ENCODE assay signal across 13 cellular contexts in genomic region chr10:69056536-69057260, GRCh38. TPM values are rescaled to one million over a fixed set of nuclear protein-coding genes. Genes with fewer than 3 reads are reported as not detected.
DNase-seq lines count a peak whose midpoint lies in the region; ATAC-seq, FAIRE-seq and TF ChIP-seq lines count a peak whose summit lies in the region.
"Had no signal": no experiment of that assay in that cellular context is flagged by ENCODE, and none has a peak within 500 bp of the region (broad histone marks: within the 10 kb centered on the region; RNA-seq: fewer than 3 reads in every experiment).

No MANE protein-coding gene starts in this region.

- peaks cover 12% of the 10 kb centered on the region for H3K27me3 Mint-ChIP-seq in GM23338 (ENCODE audit: insufficient read depth, low read depth, poor library complexity)
- H3K27me3 Mint-ChIP-seq in dendritic cell treated with granulocyte-macrophage colony-stimulating factor and Interleukin-4, amounts not matched to agents 40 ng/mL and 50 ng/mL, for 4 days: no peaks in the 10 kb centered on the region
- H3K27me3 Mint-ChIP-seq in neural progenitor cell (ENCODE audit: insufficient read depth, low read depth): peaks cover 4% of the 10 kb centered on the region

- H3K79me2 ChIP-seq in GM23338 (replicated peaks; ENCODE audit: insufficient read depth): no peaks in the 10 kb centered on the region
- no peaks in the 10 kb centered on the region for H3K79me2 ChIP-seq in neural progenitor cell (ENCODE audit: low read depth)
- H3K79me2 ChIP-seq in hepatocyte: no peaks in the 10 kb centered on the region

- H3K36me3 Mint-ChIP-seq in GM23338 (ENCODE audit: low read depth) (no peaks in the 10 kb centered on the region), neural progenitor cell (no peaks in the 10 kb centered on the region)
- no peaks in the 10 kb centered on the region for H3K36me3 Mint-ChIP-seq in dendritic cell treated with granulocyte-macrophage colony-stimulating factor and Interleukin-4, amounts not matched to agents 40 ng/mL and 50 ng/mL, for 4 days (ENCODE audit: low read depth)

- no peak for ATAC-seq in A549
- ATAC-seq in GM23338: no peak; the same call in 2 of the 3 replicates
- ATAC-seq in GM21367 (IDR thresholded peaks at IDR 0.05; ENCODE audit: unreplicated experiment): no peak

- POLR2A ChIA-PET in A549 (lab: Yijun Ruan, JAX) (no interaction called here), HEK293T (lab: Yijun Ruan, JAX) (no interaction called here)

- TF ChIP-seq CTCF in A549 (IDR thresholded peaks at IDR 0.05) (no peak), GM23338 (conservative IDR thresholded peaks at IDR 0.05; ENCODE audit: low read depth in 2 of 2) (no peak), neural progenitor cell (IDR thresholded peaks at IDR 0.05) (no peak), hepatocyte (IDR thresholded peaks at IDR 0.05; ENCODE audit: poor library complexity) (no peak)

- H3K4me2 ChIP-seq in A549 (no peak overlapping the region), GM23338 (no peak overlapping the region), neural progenitor cell (no peak overlapping the region), hepatocyte (no peak overlapping the region)

- no peaks in the 10 kb centered on the region for H3F3A ChIP-seq in GM23338 (replicated peaks; ENCODE audit: low read depth)
- H3F3A ChIP-seq in neural progenitor cell (ENCODE audit: low read depth): no peaks in the 10 kb centered on the region

- no peak overlapping the region for H3K4me3 ChIP-seq in A549
- H3K4me3 ChIP-seq in GM23338: no peak overlapping the region
- no peak overlapping the region for H3K4me3 ChIP-seq in neural progenitor cell
- H3K4me3 ChIP-seq in hepatocyte: no peak overlapping the region
- H3K4me3 ChIP-seq: ovary, PC-9 had no signal

- H3K9me2 ChIP-seq in GM23338 (ENCODE audit: insufficient read depth) (no peaks in the 10 kb centered on the region), hepatocyte (replicated peaks; ENCODE audit: insufficient read depth) (no peaks in the 10 kb centered on the region)

- no peak overlapping the region for H3K9ac ChIP-seq in neural progenitor cell

- H3K36me3 ChIP-seq in GM23338 (ENCODE audit: insufficient read depth): no peaks in the 10 kb centered on the region
- no peaks in the 10 kb centered on the region for H3K36me3 ChIP-seq in neural progenitor cell
- no peaks in the 10 kb centered on the region for H3K36me3 ChIP-seq in hepatocyte (replicated peaks; ENCODE audit: insufficient read depth, low read depth)
- H3K36me3 ChIP-seq: ovary had no signal

- H3K27me3 ChIP-seq in GM23338 (ENCODE audit: insufficient read depth) (no peaks in the 10 kb centered on the region), neural progenitor cell (no peaks in the 10 kb centered on the region), hepatocyte (no peaks in the 10 kb centered on the region)
- H3K27me3 ChIP-seq: ovary had no signal

- FAIRE-seq in A549 (lab: Jason Lieb, UNC): no peak

- H3K9me3 Mint-ChIP-seq in GM23338 (no peaks in the 10 kb centered on the region), neural progenitor cell (no peaks in the 10 kb centered on the region)
- H3K9me3 Mint-ChIP-seq in dendritic cell treated with granulocyte-macrophage colony-stimulating factor and Interleukin-4, amounts not matched to agents 40 ng/mL and 50 ng/mL, for 4 days: no peaks in the 10 kb centered on the region

- H3K9me3 ChIP-seq in A549: no peaks in the 10 kb centered on the region
- H3K9me3 ChIP-seq in neural progenitor cell (ENCODE audit: low read depth): no peaks in the 10 kb centered on the region
- no peaks in the 10 kb centered on the region for H3K9me3 ChIP-seq in hepatocyte (ENCODE audit: low read depth)
- H3K9me3 ChIP-seq: ovary had no signal

- H3K27ac Mint-ChIP-seq in GM23338 (no peak overlapping the region), neural progenitor cell (peak overlapping the region; percentile 47)
- H3K27ac Mint-ChIP-seq in dendritic cell treated with granulocyte-macrophage colony-stimulating factor and Interleukin-4, amounts not matched to agents 40 ng/mL and 50 ng/mL, for 4 days: peak overlapping the region; percentile 94

- H3K27ac ChIP-seq in A549 (peak overlapping the region; percentile 9 to 67; a peak in 4 of 6 replicates), GM23338 (ENCODE audit: low read depth) (no peak overlapping the region), neural progenitor cell (no peak overlapping the region), hepatocyte (no peak overlapping the region)
- H3K27ac ChIP-seq: ovary had no signal

- no peaks in the 10 kb centered on the region for H4K20me1 ChIP-seq in GM23338 (replicated peaks; ENCODE audit: insufficient read depth)
- H4K20me1 ChIP-seq in neural progenitor cell (ENCODE audit: low read depth): no peaks in the 10 kb centered on the region
- no peaks in the 10 kb centered on the region for H4K20me1 ChIP-seq in hepatocyte (ENCODE audit: insufficient read depth, poor library complexity, severe bottlenecking)

- TF ChIP-seq RAD21 in A549 (conservative IDR thresholded peaks at IDR 0.05 in 1 of 2, IDR thresholded peaks at IDR 0.05 in 1 of 2): no peak

- intact Hi-C loops in dendritic cell treated with granulocyte-macrophage colony-stimulating factor and Interleukin-4, amounts not matched to agents 40 ng/mL and 50 ng/mL, for 4 days (cut with micrococcal nuclease): no loop called here

- H3K4me1 Mint-ChIP-seq in GM23338 (peaks cover 6% of the 10 kb centered on the region), neural progenitor cell (peaks cover 10% of the 10 kb centered on the region)
- H3K4me1 Mint-ChIP-seq in dendritic cell treated with granulocyte-macrophage colony-stimulating factor and Interleukin-4, amounts not matched to agents 40 ng/mL and 50 ng/mL, for 4 days (ENCODE audit: low read depth): peaks cover 75% of the 10 kb centered on the region

- H2AFZ ChIP-seq in GM23338: peak overlapping the region; percentile 90
- peak overlapping the region; percentile 82 for H2AFZ ChIP-seq in neural progenitor cell (replicated peaks)
- no peak overlapping the region for H2AFZ ChIP-seq in hepatocyte

- H3K4me3 Mint-ChIP-seq in GM23338 (no peak overlapping the region), neural progenitor cell (no peak overlapping the region)
- H3K4me3 Mint-ChIP-seq in dendritic cell treated with granulocyte-macrophage colony-stimulating factor and Interleukin-4, amounts not matched to agents 40 ng/mL and 50 ng/mL, for 4 days: peak overlapping the region; percentile 57

- CTCF ChIA-PET in A549 (lab: Yijun Ruan, JAX) (interaction anchor here (0.6 kb wide), 2 partner anchors 261 to 1184 kb away, joined by 3 read pairs; no protein-coding TSS in a partner anchor), HEK293T (lab: Yijun Ruan, JAX) (interaction anchor here (0.6 to 1.1 kb wide), 2 partner anchors 8 to 22 kb away, joined by 3 to 5 read pairs; no protein-coding TSS in a partner anchor)

- 89% methylated on average over 13 of the region's 14 CpGs for WGBS in A549 (ENCODE audit: missing lambda C conversion rate)
- 80% methylated on average over 13 of the region's 14 CpGs for WGBS in hepatocyte (ENCODE audit: low lambda C conversion rate, missing lambda C conversion rate)

- no peak for TF ChIP-seq POLR2A in A549 (IDR thresholded peaks at IDR 0.05; ENCODE audit: low read length)

- no peak for TF ChIP-seq EP300 in A549 (IDR thresholded peaks at IDR 0.05)

- H3K4me1 ChIP-seq in A549: peaks cover 14% of the 10 kb centered on the region
- H3K4me1 ChIP-seq in GM23338 (ENCODE audit: insufficient read depth): no peaks in the 10 kb centered on the region
- peaks cover 9% of the 10 kb centered on the region for H3K4me1 ChIP-seq in neural progenitor cell
- H3K4me1 ChIP-seq in hepatocyte (ENCODE audit: insufficient read depth): no peaks in the 10 kb centered on the region

- DNase-seq in A549 (ENCODE audit: low read depth in 1 of 2, low spot score in 1 of 2): no peak
- no peak for DNase-seq in GM23338 (ENCODE audit: low spot score)
- DNase-seq in neural progenitor cell (ENCODE audit: low spot score): no peak
- DNase-seq in hepatocyte (ENCODE audit: low spot score): no peak
- DNase-seq in NOMO-1 treated with DMSO at 0.1 percent for 48 hours (lab: John Stamatoyannopoulos, UW; ENCODE audit: unreplicated experiment): no peak
- DNase-seq in HEK293T (ENCODE audit: extremely low spot score): no peak
- DNase-seq: activated naive CD4-positive, alpha-beta T cell treated with anti-CD3 and anti-CD28 coated beads, Interleukin-2, amount 50 U/mL, for 16 hours; effector CD8-positive, alpha-beta T cell; NCI-H1436; ovary; PC-9 had no signal

TF ChIP-seq in A549, 52 proteins besides CTCF, POLR2A, EP300 and RAD21 (continues in another document):
- TF ChIP-seq HES2 (IDR thresholded peaks at IDR 0.05) (no peak), JUNB (IDR thresholded peaks at IDR 0.05) (no peak), NR3C1 (IDR thresholded peaks at IDR 0.05) (no peak)

TF ChIP-seq in HEK293T, 16 proteins besides CTCF, POLR2A, EP300 and RAD21:
- no peak for TF ChIP-seq FOXA1 (IDR thresholded peaks at IDR 0.05)
- no peak for TF ChIP-seq CTBP1 (IDR thresholded peaks at IDR 0.05; ENCODE audit: borderline replicate concordance)
- no peak for TF ChIP-seq ZNF384 (IDR thresholded peaks at IDR 0.05)
- no peak for TF ChIP-seq FOXK2 (IDR thresholded peaks at IDR 0.05)
- TF ChIP-seq LEF1 (IDR thresholded peaks at IDR 0.05; ENCODE audit: borderline replicate concordance): no peak
- TF ChIP-seq FOXM1 (IDR thresholded peaks at IDR 0.05; ENCODE audit: borderline replicate concordance): no peak
- TF ChIP-seq NFRKB (IDR thresholded peaks at IDR 0.05): no peak
TF ChIP-seq in HEK293T: peak in this region for 0.

RNA-seq across cellular contexts. Expression of gene SRGN, which starts 31.2 kb away (rescaled TPM):
- polyA plus RNA-seq in A549 (2011; rRNA removed) (88.7 TPM in 2 replicates), A549 (2017; fragmentation: RNase III; extraction: RNeasy Plus Mini Kit Qiagen cat#74134 plus additional on column Dnase treatment) (50.5 to 59.3 TPM (median 51.9 TPM) in 3 replicates), GM23338 (2016; fragmentation: Nextera tagmentation; extraction: Ambion mirVana) (0.30 TPM in 1 of 2 replicates, not detected in the other), hepatocyte (0.36 TPM in 1 of 2 replicates, not detected in the other)
- 27.8 and 28.8 TPM in 2 replicates for polyA plus RNA-seq in A549 (2012; cell fraction: cytosol; rRNA removed)
- polyA plus RNA-seq in A549 (2012; cell fraction: nucleus; rRNA removed): 10.4 and 19.6 TPM in 2 replicates
- 38.1 and 40.6 TPM in 2 replicates for polyA minus RNA-seq in A549 (2011; rRNA and poly(A)+ RNA removed)
- not detected in 2 replicates for total RNA-seq in GM23338 (2014; rRNA removed; shearing (Covaris generic))
- total RNA-seq in neural progenitor cell (ENCODE audit: low replicate concordance) (not detected in 2 replicates), hepatocyte (0.68 and 2.5 TPM in 2 replicates)

Comparison
In these comparisons a context has a peak if more than half of its experiments do, and no peak if none do; other contexts are left out.
1. H3K27ac ChIP-seq: peak in A549 (2 of 2); none in GM23338 (single experiment), neural progenitor cell (single experiment) and hepatocyte (single experiment).